ENCODE assay signal across 15 cellular contexts in genomic region chr7:157220916-157221569, GRCh38.
A peak's percentile ranks its signal among the peaks of the same experiment; 100 is the strongest.
DNase-seq lines count a peak whose midpoint lies in the region; ATAC-seq and TF ChIP-seq lines count a peak whose summit lies in the region.
"Had no signal": no experiment of that assay in that cellular context is flagged by ENCODE, and none has a peak within 500 bp of the region (broad histone marks: within the 10 kb centered on the region; RNA-seq: fewer than 3 reads in every experiment).

No MANE protein-coding gene starts in this region.

- POLR2A ChIA-PET in activated CD4-positive, alpha-beta T cell treated with anti-CD3 and anti-CD28 coated beads for 36 hours (lab: Charles Lee) = no interaction called here

- intact Hi-C loops in activated CD4-positive, alpha-beta T cell treated with anti-CD3 and anti-CD28 coated beads, Interleukin-2, amount 10 ng/mL, durations not matched to agents 24 days and 14 days (cut with micrococcal nuclease) = no loop called here
- intact Hi-C loops in activated CD4-positive, alpha-beta T cell treated with anti-CD3 and anti-CD28 coated beads for 36 hours (cut with DNase I, micrococcal nuclease) = no loop called here

- ATAC-seq in activated CD4-positive, alpha-beta T cell treated with anti-CD3 and anti-CD28 coated beads for 36 hours = no peak
- ATAC-seq in HG02973 (IDR thresholded peaks at IDR 0.05; ENCODE audit: unreplicated experiment) = no peak
- ATAC-seq: HCT116 had no signal

- H3K36me3 Mint-ChIP-seq in activated CD4-positive, alpha-beta T cell treated with anti-CD3 and anti-CD28 coated beads, Interleukin-2, amount 10 ng/mL, durations not matched to agents 24 days and 14 days (ENCODE audit: low read depth) = peaks cover 50% of the 10 kb centered on the region
- H3K36me3 Mint-ChIP-seq in activated CD4-positive, alpha-beta T cell treated with anti-CD3 and anti-CD28 coated beads for 36 hours (ENCODE audit: low read depth) = peaks cover 51% of the 10 kb centered on the region

- peak overlapping the region; percentile 45 for H3K27ac Mint-ChIP-seq in activated CD4-positive, alpha-beta T cell treated with anti-CD3 and anti-CD28 coated beads, Interleukin-2, amount 10 ng/mL, durations not matched to agents 24 days and 14 days
- no peak overlapping the region for H3K27ac Mint-ChIP-seq in activated CD4-positive, alpha-beta T cell treated with anti-CD3 and anti-CD28 coated beads for 36 hours

- peaks cover 3% of the 10 kb centered on the region for H3K4me1 Mint-ChIP-seq in activated CD4-positive, alpha-beta T cell treated with anti-CD3 and anti-CD28 coated beads, Interleukin-2, amount 10 ng/mL, durations not matched to agents 24 days and 14 days
- no peaks in the 10 kb centered on the region for H3K4me1 Mint-ChIP-seq in activated CD4-positive, alpha-beta T cell treated with anti-CD3 and anti-CD28 coated beads for 36 hours

- no peaks in the 10 kb centered on the region for H3K9me3 Mint-ChIP-seq in activated CD4-positive, alpha-beta T cell treated with anti-CD3 and anti-CD28 coated beads, Interleukin-2, amount 10 ng/mL, durations not matched to agents 24 days and 14 days
- no peaks in the 10 kb centered on the region for H3K9me3 Mint-ChIP-seq in activated CD4-positive, alpha-beta T cell treated with anti-CD3 and anti-CD28 coated beads for 36 hours (ENCODE audit: low read depth)
- H3K9me3 Mint-ChIP-seq: CD4-positive, CD25-positive, alpha-beta regulatory T cell had no signal

- CTCF ChIA-PET in activated CD4-positive, alpha-beta T cell treated with anti-CD3 and anti-CD28 coated beads for 36 hours (lab: Charles Lee) = interaction anchor here (1.2 to 1.5 kb wide), 2 partner anchors 17 to 46 kb away, joined by 3 read pairs; no protein-coding TSS in a partner anchor

- no peaks in the 10 kb centered on the region for H3K27me3 Mint-ChIP-seq in activated CD4-positive, alpha-beta T cell treated with anti-CD3 and anti-CD28 coated beads, Interleukin-2, amount 10 ng/mL, durations not matched to agents 24 days and 14 days
- H3K27me3 Mint-ChIP-seq in activated CD4-positive, alpha-beta T cell treated with anti-CD3 and anti-CD28 coated beads for 36 hours = no peaks in the 10 kb centered on the region
- H3K27me3 Mint-ChIP-seq: CD4-positive, CD25-positive, alpha-beta regulatory T cell had no signal

- H3K4me3 Mint-ChIP-seq in activated CD4-positive, alpha-beta T cell treated with anti-CD3 and anti-CD28 coated beads, Interleukin-2, amount 10 ng/mL, durations not matched to agents 24 days and 14 days = no peak overlapping the region
- H3K4me3 Mint-ChIP-seq in activated CD4-positive, alpha-beta T cell treated with anti-CD3 and anti-CD28 coated beads for 36 hours = no peak overlapping the region
- H3K4me3 Mint-ChIP-seq: CD4-positive, CD25-positive, alpha-beta regulatory T cell had no signal

- TF ChIP-seq CTCF in VCaP (conservative IDR thresholded peaks at IDR 0.05) = no peak

- H3K27ac ChIP-seq in VCaP = peak overlapping the region; percentile 5
- peak overlapping the region; percentile 47 for H3K27ac ChIP-seq in substantia nigra (ENCODE audit: low read depth, low read length, poor library complexity, severe bottlenecking)
- H3K27ac ChIP-seq: 22Rv1; BLaER1 treated with 17β-estradiol and CSF1 and Interleukin-3, amounts not matched to agents 10 nM and 100 nM had no signal

- no peak for DNase-seq in activated CD4-positive, alpha-beta T cell treated with anti-CD3 and anti-CD28 coated beads, Interleukin-2, amount 10 ng/mL, durations not matched to agents 24 days and 14 days
- no peak for DNase-seq in activated CD4-positive, alpha-beta T cell treated with anti-CD3 and anti-CD28 coated beads for 36 hours
- DNase-seq in medulla oblongata (ENCODE audit: extremely low spot score) (peak; percentile 55), substantia nigra (lab: John Stamatoyannopoulos, UW) (peak in 2 of 49 donors; percentile 2 to 34), MV-4-11 (lab: John Stamatoyannopoulos, UW) (no peak)
- DNase-seq in NK-92 treated with Interleukin-12 subunit alpha and Interleukin-12 subunit beta, amount 100 ng/mL, for 24 hours (lab: John Stamatoyannopoulos, UW) = no peak
- DNase-seq: AML-193; CD4-positive, CD25-positive, alpha-beta regulatory T cell; DMS53; GF-D8 had no signal
